In genomic region chr7:142556745-142557144, GRCh38 we compare ENCODE assay signal across 9 cellular contexts.
DNase-seq lines count a peak whose midpoint lies in the region; ATAC-seq and TF ChIP-seq lines count a peak whose summit lies in the region.
"Had no signal": no experiment of that assay in that cellular context is flagged by ENCODE, and none has a peak within 500 bp of the region (broad histone marks: within the 10 kb centered on the region; RNA-seq: fewer than 3 reads in every experiment).

No MANE protein-coding gene starts in this region.

- H3K4me1 Mint-ChIP-seq in activated CD4-positive, alpha-beta T cell treated with anti-CD3 and anti-CD28 coated beads for 36 hours, result peaks cover 2% of the 10 kb centered on the region
- H3K4me1 Mint-ChIP-seq in activated CD4-positive, alpha-beta T cell treated with anti-CD3 and anti-CD28 coated beads, Interleukin-2, amount 10 ng/mL, durations not matched to agents 24 days and 14 days, result peaks cover 23% of the 10 kb centered on the region

- no peaks in the 10 kb centered on the region for H3K36me3 ChIP-seq in SJSA1

- POLR2A ChIA-PET in activated CD4-positive, alpha-beta T cell treated with anti-CD3 and anti-CD28 coated beads for 36 hours (lab: Charles Lee), result no interaction called here

- TF ChIP-seq POLR2A in GM18505 (IDR thresholded peaks at IDR 0.05; ENCODE audit: borderline replicate concordance, extremely low read depth, insufficient read depth, insufficient read length), result no peak

- H3K9me3 ChIP-seq in SJSA1 (replicated peaks), result 0 out of 2 replicates have a peak, but pooled peaks cover 3% of the 10 kb centered on the region

- no peak overlapping the region for H3K27ac Mint-ChIP-seq in activated CD4-positive, alpha-beta T cell treated with anti-CD3 and anti-CD28 coated beads for 36 hours
- no peak overlapping the region for H3K27ac Mint-ChIP-seq in activated CD4-positive, alpha-beta T cell treated with anti-CD3 and anti-CD28 coated beads, Interleukin-2, amount 10 ng/mL, durations not matched to agents 24 days and 14 days

- H3K9me3 Mint-ChIP-seq in activated CD4-positive, alpha-beta T cell treated with anti-CD3 and anti-CD28 coated beads for 36 hours (ENCODE audit: low read depth), result no peaks in the 10 kb centered on the region
- no peaks in the 10 kb centered on the region for H3K9me3 Mint-ChIP-seq in activated CD4-positive, alpha-beta T cell treated with anti-CD3 and anti-CD28 coated beads, Interleukin-2, amount 10 ng/mL, durations not matched to agents 24 days and 14 days
- H3K9me3 Mint-ChIP-seq: CD4-positive, alpha-beta memory T cell had no signal

- no peak overlapping the region for H3K4me3 Mint-ChIP-seq in activated CD4-positive, alpha-beta T cell treated with anti-CD3 and anti-CD28 coated beads for 36 hours
- H3K4me3 Mint-ChIP-seq in activated CD4-positive, alpha-beta T cell treated with anti-CD3 and anti-CD28 coated beads, Interleukin-2, amount 10 ng/mL, durations not matched to agents 24 days and 14 days, result no peak overlapping the region

- CTCF ChIA-PET in activated CD4-positive, alpha-beta T cell treated with anti-CD3 and anti-CD28 coated beads for 36 hours (lab: Charles Lee), result interaction anchor here (0.6 to 1.7 kb wide), 2 partner anchors 27 to 225 kb away, joined by 3 to 4 read pairs; no protein-coding TSS in a partner anchor

- peak; percentile 43 for DNase-seq in activated CD4-positive, alpha-beta T cell treated with anti-CD3 and anti-CD28 coated beads for 36 hours
- no peak for DNase-seq in activated CD4-positive, alpha-beta T cell treated with anti-CD3 and anti-CD28 coated beads, Interleukin-2, amount 10 ng/mL, durations not matched to agents 24 days and 14 days
- DNase-seq in SJSA1 (ENCODE audit: low read depth in 1 of 2, low spot score in 2 of 2) (peak; percentile 79 to 93), fibroblast of pulmonary artery (ENCODE audit: low read depth) (peak; percentile 95), skeletal muscle cell (ENCODE audit: low read depth) (peak; percentile 96), NCI-H1694 treated with DMSO at 0.1 percent for 48 hours (lab: John Stamatoyannopoulos, UW) (no peak)

- H3K4me1 ChIP-seq in SJSA1 (replicated peaks), result peaks cover 57% of the 10 kb centered on the region

- no peaks in the 10 kb centered on the region for H3K36me3 Mint-ChIP-seq in activated CD4-positive, alpha-beta T cell treated with anti-CD3 and anti-CD28 coated beads for 36 hours (ENCODE audit: low read depth)
- no peaks in the 10 kb centered on the region for H3K36me3 Mint-ChIP-seq in activated CD4-positive, alpha-beta T cell treated with anti-CD3 and anti-CD28 coated beads, Interleukin-2, amount 10 ng/mL, durations not matched to agents 24 days and 14 days (ENCODE audit: low read depth)
- H3K36me3 Mint-ChIP-seq: CD4-positive, alpha-beta memory T cell had no signal

- peak; percentile 68 for ATAC-seq in activated CD4-positive, alpha-beta T cell treated with anti-CD3 and anti-CD28 coated beads for 36 hours
- ATAC-seq in GM18505 (IDR thresholded peaks at IDR 0.05; ENCODE audit: unreplicated experiment) (no peak), GM21717 (IDR thresholded peaks at IDR 0.05; ENCODE audit: unreplicated experiment) (no peak)

- TF ChIP-seq CTCF in fibroblast of pulmonary artery (IDR thresholded peaks at IDR 0.05; ENCODE audit: low read length, missing control alignments), result peak; percentile 38

- H3K27ac ChIP-seq in SJSA1, result peak overlapping the region; percentile 64

- no peaks in the 10 kb centered on the region for H3K27me3 Mint-ChIP-seq in activated CD4-positive, alpha-beta T cell treated with anti-CD3 and anti-CD28 coated beads for 36 hours
- peaks cover 6% of the 10 kb centered on the region for H3K27me3 Mint-ChIP-seq in activated CD4-positive, alpha-beta T cell treated with anti-CD3 and anti-CD28 coated beads, Interleukin-2, amount 10 ng/mL, durations not matched to agents 24 days and 14 days

- intact Hi-C loops in activated CD4-positive, alpha-beta T cell treated with anti-CD3 and anti-CD28 coated beads for 36 hours (cut with DNase I, micrococcal nuclease), result loop anchor here in 1 of 2 experiments (5.0 kb wide), 1 partner anchor 49 kb away; no protein-coding TSS in a partner anchor
- intact Hi-C loops in activated CD4-positive, alpha-beta T cell treated with anti-CD3 and anti-CD28 coated beads, Interleukin-2, amount 10 ng/mL, durations not matched to agents 24 days and 14 days (cut with micrococcal nuclease), result no loop called here

- H3K27me3 ChIP-seq in SJSA1 (replicated peaks), result no peaks in the 10 kb centered on the region

- H3K4me3 ChIP-seq in SJSA1, result no peak overlapping the region
- H3K4me3 ChIP-seq in fibroblast of pulmonary artery (replicated peaks; ENCODE audit: low read depth, low read length), result no peak overlapping the region
- H3K4me3 ChIP-seq in skeletal muscle cell (ENCODE audit: low read depth, low read length), result no peak overlapping the region

Comparison
In these comparisons a context has a peak if more than half of its experiments do, and no peak if none do; other contexts are left out.
1. DNase-seq: peak in activated CD4-positive, alpha-beta T cell treated with anti-CD3 and anti-CD28 coated beads for 36 hours (single experiment), SJSA1 (2 of 2), fibroblast of pulmonary artery (single experiment) and skeletal muscle cell (single experiment); none in activated CD4-positive, alpha-beta T cell treated with anti-CD3 and anti-CD28 coated beads, Interleukin-2, amount 10 ng/mL, durations not matched to agents 24 days and 14 days (single experiment) and NCI-H1694 treated with DMSO at 0.1 percent for 48 hours (single experiment).